ENCODE assay signal across 1 cellular context in genomic region chr16:81480856-81481821, GRCh38.
TF ChIP-seq lines count a peak whose summit lies in the region.

No MANE protein-coding gene starts in this region.

TF ChIP-seq in HepG2, 621 proteins besides CTCF, POLR2A, EP300 and RAD21 (continued from another document and continues in another):
- TF ChIP-seq BCLAF1 (IDR thresholded peaks at IDR 0.05) (no peak), ATF5 (CRISPR knock-in tag; IDR thresholded peaks at IDR 0.05; ENCODE audit: low read depth) (no peak), PATZ1 (CRISPR knock-in tag; IDR thresholded peaks at IDR 0.05) (peak; percentile 85), YEATS4 (CRISPR knock-in tag; IDR thresholded peaks at IDR 0.05; ENCODE audit: borderline replicate concordance) (no peak), NAIF1 (CRISPR knock-in tag; IDR thresholded peaks at IDR 0.05; ENCODE audit: borderline replicate concordance) (no peak), CBX5 (CRISPR knock-in tag; IDR thresholded peaks at IDR 0.05; ENCODE audit: borderline replicate concordance) (peak; percentile 74; the same call in 1 of the 2 replicates), MIER3 (CRISPR knock-in tag; IDR thresholded peaks at IDR 0.05; ENCODE audit: borderline replicate concordance) (peak; percentile 72; the same call in 1 of the 2 replicates), ZMYM4 (CRISPR knock-in tag; IDR thresholded peaks at IDR 0.05) (0 out of 2 replicates have a peak, but pooled peaks have one; percentile 39), NRL (CRISPR knock-in tag; IDR thresholded peaks at IDR 0.05; ENCODE audit: borderline replicate concordance) (0 out of 2 replicates have a peak, but pooled peaks have one; percentile 28), ATF6 (CRISPR knock-in tag; conservative IDR thresholded peaks at IDR 0.05) (no peak), ESRRA (CRISPR knock-in tag; IDR thresholded peaks at IDR 0.05; ENCODE audit: low read depth) (no peak), ZNF891 (CRISPR knock-in tag; IDR thresholded peaks at IDR 0.05) (no peak), ZNF317 (CRISPR knock-in tag; IDR thresholded peaks at IDR 0.05) (no peak), ZNF776 (CRISPR knock-in tag; IDR thresholded peaks at IDR 0.05) (no peak), SP2 (CRISPR knock-in tag; IDR thresholded peaks at IDR 0.05) (0 out of 2 replicates have a peak, but pooled peaks have one; percentile 17), YEATS2 (CRISPR knock-in tag; IDR thresholded peaks at IDR 0.05; ENCODE audit: borderline replicate concordance) (peak; percentile 49; the same call in 1 of the 2 replicates), POLR2AphosphoS5 (IDR thresholded peaks at IDR 0.05; ENCODE audit: low read depth, low read length) (no peak), XRCC5 (optimal IDR thresholded peaks at IDR 0.05; ENCODE audit: low read length) (peak; percentile 10), ZBED4 (CRISPR knock-in tag; IDR thresholded peaks at IDR 0.05; ENCODE audit: borderline replicate concordance) (no peak), ZNF274 (CRISPR knock-in tag; IDR thresholded peaks at IDR 0.05) (no peak; the same call in 1 of the 2 replicates), IKZF4 (CRISPR knock-in tag; IDR thresholded peaks at IDR 0.05; ENCODE audit: borderline replicate concordance, low read depth, not compliant biosample characterization) (no peak), ZNF235 (CRISPR knock-in tag; IDR thresholded peaks at IDR 0.05; ENCODE audit: borderline replicate concordance) (no peak), ATF1 (CRISPR knock-in tag; IDR thresholded peaks at IDR 0.05) (no peak), KDM2A (CRISPR knock-in tag; IDR thresholded peaks at IDR 0.05; ENCODE audit: borderline replicate concordance, low read depth) (no peak; the same call in 1 of the 2 replicates), ZNF607 (CRISPR knock-in tag; IDR thresholded peaks at IDR 0.05; ENCODE audit: borderline replicate concordance) (peak; percentile 71), POGZ (CRISPR knock-in tag; IDR thresholded peaks at IDR 0.05) (peak; percentile 40; the same call in 1 of the 2 replicates), KDM6A (CRISPR knock-in tag; IDR thresholded peaks at IDR 0.05; ENCODE audit: low read depth) (peak; percentile 82), SNAPC2 (CRISPR knock-in tag; IDR thresholded peaks at IDR 0.05) (no peak), PREB (CRISPR knock-in tag; IDR thresholded peaks at IDR 0.05) (no peak), BCL6 (CRISPR knock-in tag; IDR thresholded peaks at IDR 0.05) (peak; percentile 54), MLLT10 (CRISPR knock-in tag; IDR thresholded peaks at IDR 0.05) (no peak), RARG (CRISPR knock-in tag; IDR thresholded peaks at IDR 0.05; ENCODE audit: low read depth) (no peak), SPEN (CRISPR knock-in tag; IDR thresholded peaks at IDR 0.05; ENCODE audit: low read depth) (no peak; the same call in none of the 2 replicates), ZNF558 (CRISPR knock-in tag; IDR thresholded peaks at IDR 0.05; ENCODE audit: borderline replicate concordance) (no peak), NCOR1 (IDR thresholded peaks at IDR 0.05; ENCODE audit: borderline replicate concordance, low read length) (peak; percentile 77; the same call in 1 of the 2 replicates), ZNF746 (CRISPR knock-in tag; IDR thresholded peaks at IDR 0.05) (no peak; the same call in 1 of the 2 replicates), CBX1 (IDR thresholded peaks at IDR 0.05; ENCODE audit: low read depth) (peak; percentile 41), NFATC3 (CRISPR knock-in tag; IDR thresholded peaks at IDR 0.05) (no peak), ZNF546 (CRISPR knock-in tag; conservative IDR thresholded peaks at IDR 0.05) (no peak), ZFX (CRISPR knock-in tag; IDR thresholded peaks at IDR 0.05; ENCODE audit: low read depth) (no peak; the same call in 1 of the 2 replicates), ZNF713 (CRISPR knock-in tag; IDR thresholded peaks at IDR 0.05) (no peak), RBFOX2 (IDR thresholded peaks at IDR 0.05; ENCODE audit: low read depth, low read length) (no peak), YY1 (IDR thresholded peaks at IDR 0.05; ENCODE audit: insufficient read depth, insufficient replicate concordance, low read depth, low read length) (peak; percentile 45), MAFG (CRISPR knock-in tag; IDR thresholded peaks at IDR 0.05) (no peak; the same call in 1 of the 2 replicates), ZNF331 (CRISPR knock-in tag; IDR thresholded peaks at IDR 0.05) (peak; percentile 51; the same call in 1 of the 2 replicates), NCOA2 (CRISPR knock-in tag; IDR thresholded peaks at IDR 0.05) (peak; percentile 75), NONO (IDR thresholded peaks at IDR 0.05) (no peak), NONO (CRISPR knock-in tag; conservative IDR thresholded peaks at IDR 0.05) (no peak)
- TF ChIP-seq, protein P1, sequence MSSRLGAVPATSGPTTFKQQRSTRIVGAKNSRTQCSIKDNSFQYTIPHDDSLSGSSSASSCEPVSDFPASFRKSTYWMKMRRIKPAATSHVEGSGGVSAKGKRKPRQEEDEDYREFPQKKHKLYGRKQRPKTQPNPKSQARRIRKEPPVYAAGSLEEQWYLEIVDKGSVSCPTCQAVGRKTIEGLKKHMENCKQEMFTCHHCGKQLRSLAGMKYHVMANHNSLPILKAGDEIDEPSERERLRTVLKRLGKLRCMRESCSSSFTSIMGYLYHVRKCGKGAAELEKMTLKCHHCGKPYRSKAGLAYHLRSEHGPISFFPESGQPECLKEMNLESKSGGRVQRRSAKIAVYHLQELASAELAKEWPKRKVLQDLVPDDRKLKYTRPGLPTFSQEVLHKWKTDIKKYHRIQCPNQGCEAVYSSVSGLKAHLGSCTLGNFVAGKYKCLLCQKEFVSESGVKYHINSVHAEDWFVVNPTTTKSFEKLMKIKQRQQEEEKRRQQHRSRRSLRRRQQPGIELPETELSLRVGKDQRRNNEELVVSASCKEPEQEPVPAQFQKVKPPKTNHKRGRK (CRISPR knock-in tag; IDR thresholded peaks at IDR 0.05) = 0 out of 2 replicates have a peak, but pooled peaks have one; percentile 62
- TF ChIP-seq, protein P2, sequence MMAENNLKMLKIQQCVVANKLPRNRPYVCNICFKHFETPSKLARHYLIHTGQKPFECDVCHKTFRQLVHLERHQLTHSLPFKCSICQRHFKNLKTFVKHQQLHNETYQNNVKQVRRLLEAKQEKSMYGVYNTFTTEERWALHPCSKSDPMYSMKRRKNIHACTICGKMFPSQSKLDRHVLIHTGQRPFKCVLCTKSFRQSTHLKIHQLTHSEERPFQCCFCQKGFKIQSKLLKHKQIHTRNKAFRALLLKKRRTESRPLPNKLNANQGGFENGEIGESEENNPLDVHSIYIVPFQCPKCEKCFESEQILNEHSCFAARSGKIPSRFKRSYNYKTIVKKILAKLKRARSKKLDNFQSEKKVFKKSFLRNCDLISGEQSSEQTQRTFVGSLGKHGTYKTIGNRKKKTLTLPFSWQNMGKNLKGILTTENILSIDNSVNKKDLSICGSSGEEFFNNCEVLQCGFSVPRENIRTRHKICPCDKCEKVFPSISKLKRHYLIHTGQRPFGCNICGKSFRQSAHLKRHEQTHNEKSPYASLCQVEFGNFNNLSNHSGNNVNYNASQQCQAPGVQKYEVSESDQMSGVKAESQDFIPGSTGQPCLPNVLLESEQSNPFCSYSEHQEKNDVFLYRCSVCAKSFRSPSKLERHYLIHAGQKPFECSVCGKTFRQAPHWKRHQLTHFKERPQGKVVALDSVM (CRISPR knock-in tag; IDR thresholded peaks at IDR 0.05) = peak; percentile 56
- TF ChIP-seq, protein P3, sequence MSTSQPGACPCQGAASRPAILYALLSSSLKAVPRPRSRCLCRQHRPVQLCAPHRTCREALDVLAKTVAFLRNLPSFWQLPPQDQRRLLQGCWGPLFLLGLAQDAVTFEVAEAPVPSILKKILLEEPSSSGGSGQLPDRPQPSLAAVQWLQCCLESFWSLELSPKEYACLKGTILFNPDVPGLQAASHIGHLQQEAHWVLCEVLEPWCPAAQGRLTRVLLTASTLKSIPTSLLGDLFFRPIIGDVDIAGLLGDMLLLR (CRISPR knock-in tag; IDR thresholded peaks at IDR 0.05) = no peak
